ENCODE assay signal across 9 cellular contexts in genomic region chr5:176648467-176649194, GRCh38. TPM values are rescaled to one million over a fixed set of nuclear protein-coding genes. Genes with fewer than 3 reads are reported as not detected.
A peak's percentile ranks its signal among the peaks of the same experiment; 100 is the strongest.
DNase-seq lines count a peak whose midpoint lies in the region; ATAC-seq and TF ChIP-seq lines count a peak whose summit lies in the region.
"Had no signal": no experiment of that assay in that cellular context is flagged by ENCODE, and none has a peak within 500 bp of the region (broad histone marks: within the 10 kb centered on the region; RNA-seq: fewer than 3 reads in every experiment).

No MANE protein-coding gene starts in this region.

- 0 out of 2 replicates have a peak, but pooled peaks cover 5% of the 10 kb centered on the region for H3K36me3 ChIP-seq in RWPE2 (ENCODE audit: low read depth)
- H3K36me3 ChIP-seq in neural progenitor cell = no peaks in the 10 kb centered on the region
- no peaks in the 10 kb centered on the region for H3K36me3 ChIP-seq in aorta (ENCODE audit: control insufficient read depth in 1 of 2, insufficient read depth in 2 of 2, low read length in 1 of 2)

- H3K4me1 ChIP-seq in RWPE2 (ENCODE audit: insufficient read depth, poor library complexity, severe bottlenecking) = no peaks in the 10 kb centered on the region
- H3K4me1 ChIP-seq in neural progenitor cell = peaks cover 28% of the 10 kb centered on the region
- no peaks in the 10 kb centered on the region for H3K4me1 ChIP-seq in aorta (ENCODE audit: control insufficient read depth in 1 of 2, insufficient read depth in 2 of 2, low read length in 2 of 2)

- no peaks in the 10 kb centered on the region for H3K9me3 ChIP-seq in RWPE2 (ENCODE audit: severe bottlenecking)
- H3K9me3 ChIP-seq in neural progenitor cell (ENCODE audit: low read depth) = no peaks in the 10 kb centered on the region
- no peaks in the 10 kb centered on the region for H3K9me3 ChIP-seq in aorta (ENCODE audit: control insufficient read depth, low read length)

- H3K4me2 ChIP-seq in neural progenitor cell = peak overlapping the region; percentile 78

- DNase-seq in RWPE2 (ENCODE audit: low spot score) (no peak), neural progenitor cell (ENCODE audit: low spot score) (no peak), mesenteric fat pad (ENCODE audit: low spot score) (no peak), GOT3 (lab: John Stamatoyannopoulos, UW) (no peak), aorta (no peak)
- DNase-seq in stimulated activated CD4-positive, alpha-beta T cell treated with anti-CD3 and anti-CD28 coated beads, Interleukin-2, amount 100 ng/mL, for 48 hours = no peak

- peak overlapping the region; percentile 77 for H3K4me3 Mint-ChIP-seq in dendritic cell treated with granulocyte-macrophage colony-stimulating factor and Interleukin-4, amounts not matched to agents 40 ng/mL and 50 ng/mL, for 4 days
- H3K4me3 Mint-ChIP-seq in neural progenitor cell = peak overlapping the region; percentile 90

- intact Hi-C loops in dendritic cell treated with granulocyte-macrophage colony-stimulating factor and Interleukin-4, amounts not matched to agents 40 ng/mL and 50 ng/mL, for 4 days (cut with micrococcal nuclease) = loop anchor here (5.0 kb wide), 1 partner anchor 1584 kb away; the partner anchor contains the start of gene PHYKPL
- intact Hi-C loops in aorta (cut with DNase I) = loop anchor here (5.0 to 10.0 kb wide), 3 partner anchors 106 to 234 kb away; partner anchors contain the start of genes CLTB (in 1 of the 2) and RNF44 (in 1 of the 2)

- H3K36me3 Mint-ChIP-seq in dendritic cell treated with granulocyte-macrophage colony-stimulating factor and Interleukin-4, amounts not matched to agents 40 ng/mL and 50 ng/mL, for 4 days (ENCODE audit: low read depth) = peaks cover 11% of the 10 kb centered on the region
- peaks cover 5% of the 10 kb centered on the region for H3K36me3 Mint-ChIP-seq in neural progenitor cell

- H3K9me3 Mint-ChIP-seq in dendritic cell treated with granulocyte-macrophage colony-stimulating factor and Interleukin-4, amounts not matched to agents 40 ng/mL and 50 ng/mL, for 4 days = no peaks in the 10 kb centered on the region
- no peaks in the 10 kb centered on the region for H3K9me3 Mint-ChIP-seq in neural progenitor cell

- peaks cover 24% of the 10 kb centered on the region for H4K20me1 ChIP-seq in neural progenitor cell (ENCODE audit: low read depth)

- ATAC-seq in RWPE2 (ENCODE audit: low read depth) = no peak
- no peak for ATAC-seq in aorta (ENCODE audit: low FRiP score)

- H3K27me3 ChIP-seq in RWPE2 (ENCODE audit: insufficient read depth, poor library complexity, severe bottlenecking) = no peaks in the 10 kb centered on the region
- H3K27me3 ChIP-seq in neural progenitor cell = no peaks in the 10 kb centered on the region
- H3K27me3 ChIP-seq in aorta (ENCODE audit: control insufficient read depth in 1 of 2, insufficient read depth in 2 of 2, low read length in 1 of 2) = no peaks in the 10 kb centered on the region

- H3K79me2 ChIP-seq in neural progenitor cell (ENCODE audit: low read depth) = peaks cover 30% of the 10 kb centered on the region

- WGBS in aorta, 2 donors = 68 to 73% methylated on average over 15 of the region's 15 CpGs

- H3K4me1 Mint-ChIP-seq in dendritic cell treated with granulocyte-macrophage colony-stimulating factor and Interleukin-4, amounts not matched to agents 40 ng/mL and 50 ng/mL, for 4 days (ENCODE audit: low read depth) = peaks cover 49% of the 10 kb centered on the region
- H3K4me1 Mint-ChIP-seq in neural progenitor cell = peaks cover 37% of the 10 kb centered on the region

- peaks cover 18% of the 10 kb centered on the region for H3F3A ChIP-seq in neural progenitor cell (ENCODE audit: low read depth)

- H3K27ac ChIP-seq in C4-2B = peak overlapping the region; percentile 70; the same call in 1 of the 2 replicates
- H3K27ac ChIP-seq in RWPE2 (ENCODE audit: poor library complexity, severe bottlenecking) = no peak overlapping the region
- no peak overlapping the region for H3K27ac ChIP-seq in neural progenitor cell
- no peak overlapping the region for H3K27ac ChIP-seq in aorta (ENCODE audit: low read depth in 1 of 2, low read length in 2 of 2)

- no peak overlapping the region for H3K9ac ChIP-seq in neural progenitor cell

- TF ChIP-seq CTCF in C4-2B (conservative IDR thresholded peaks at IDR 0.05) (no peak), RWPE2 (IDR thresholded peaks at IDR 0.05; ENCODE audit: poor library complexity, severe bottlenecking) (no peak), neural progenitor cell (IDR thresholded peaks at IDR 0.05) (no peak)

- peak overlapping the region; percentile 71 for H3K27ac Mint-ChIP-seq in dendritic cell treated with granulocyte-macrophage colony-stimulating factor and Interleukin-4, amounts not matched to agents 40 ng/mL and 50 ng/mL, for 4 days
- H3K27ac Mint-ChIP-seq in neural progenitor cell = no peak overlapping the region

- H3K27me3 Mint-ChIP-seq in dendritic cell treated with granulocyte-macrophage colony-stimulating factor and Interleukin-4, amounts not matched to agents 40 ng/mL and 50 ng/mL, for 4 days = peaks cover 6% of the 10 kb centered on the region
- H3K27me3 Mint-ChIP-seq in neural progenitor cell (ENCODE audit: insufficient read depth, low read depth) = peaks cover 20% of the 10 kb centered on the region

- H3K4me3 ChIP-seq in RWPE2 (ENCODE audit: severe bottlenecking) = peak overlapping the region; percentile 51
- H3K4me3 ChIP-seq in neural progenitor cell = peak overlapping the region; percentile 88
- H3K4me3 ChIP-seq in aorta (ENCODE audit: low read length in 2 of 2) = no peak overlapping the region

- no peak overlapping the region for H2AFZ ChIP-seq in neural progenitor cell (replicated peaks)

RNA-seq across cellular contexts. Expression of gene TSPAN17, which starts 1.3 kb away (rescaled TPM):
- total RNA-seq in neural progenitor cell (ENCODE audit: low replicate concordance) = 25.9 and 51.7 TPM in 2 replicates
- 29.7 TPM for total RNA-seq in mesenteric fat pad
- 10 to 100 TPM; 17.9 to 22.9 TPM for total RNA-seq in aorta
- 10 to 100 TPM; 13.9 to 21.1 TPM for polyA plus RNA-seq in aorta

RNA-seq across cellular contexts. Expression of gene EIF4E1B, which starts 18.2 kb away (rescaled TPM):
- total RNA-seq in neural progenitor cell (ENCODE audit: low replicate concordance) (0.06 and 0.68 TPM in 2 replicates), mesenteric fat pad (not detected), aorta (not detected)
- polyA plus RNA-seq in aorta = not detected
- total RNA-seq: M059J had no signal

RNA-seq across cellular contexts. Expression of gene SNCB, which starts 18.3 kb away (rescaled TPM):
- 1.1 TPM in 1 of 2 replicates, not detected in the other for total RNA-seq in neural progenitor cell (ENCODE audit: low replicate concordance)
- not detected for total RNA-seq in mesenteric fat pad
- not detected for total RNA-seq in aorta
- not detected for polyA plus RNA-seq in aorta
- total RNA-seq: M059J had no signal

RNA-seq across cellular contexts. Expression of gene GPRIN1, which starts 38.7 kb away (rescaled TPM):
- total RNA-seq in neural progenitor cell (ENCODE audit: low replicate concordance) = 0.67 and 3.7 TPM in 2 replicates
- total RNA-seq in mesenteric fat pad = 1.3 TPM
- under 1 TPM; 0.81 to 0.87 TPM for total RNA-seq in aorta
- polyA plus RNA-seq in aorta = under 1 TPM; 0.15 to 0.50 TPM

Comparison
In these comparisons a context has a peak if more than half of its experiments do, and no peak if none do; other contexts are left out.
1. H3K4me3 ChIP-seq: peak in RWPE2 (single experiment) and neural progenitor cell (single experiment); none in aorta (0 of 2).